ENCODE assay signal across 1 cellular context in genomic region chr11:69076129-69076791, GRCh38.
TF ChIP-seq lines count a peak whose summit lies in the region.

No MANE protein-coding gene starts in this region.

TF ChIP-seq in K562, 482 proteins besides CTCF, POLR2A, EP300 and RAD21 (continued from another document):
- TF ChIP-seq CHD7 (IDR thresholded peaks at IDR 0.05; ENCODE audit: low read depth, low read length) (no peak), CBFB (CRISPR knock-in tag; IDR thresholded peaks at IDR 0.05) (0 out of 2 replicates have a peak, but pooled peaks have one; percentile 85), GATAD2A (IDR thresholded peaks at IDR 0.05) (no peak), NR2C2 (CRISPR knock-in tag; IDR thresholded peaks at IDR 0.05) (no peak), NR2C2 (tag; IDR thresholded peaks at IDR 0.05) (no peak), ZFP30 (CRISPR knock-in tag; IDR thresholded peaks at IDR 0.05; ENCODE audit: borderline replicate concordance) (no peak), L3MBTL2 (IDR thresholded peaks at IDR 0.05) (no peak), MECOM (CRISPR knock-in tag; IDR thresholded peaks at IDR 0.05) (no peak)
